1 cellular context compared by ENCODE assay signal in genomic region chr1:56400526-56400925, GRCh38.
TF ChIP-seq lines count a peak whose summit lies in the region.

No MANE protein-coding gene starts in this region.

TF ChIP-seq in HEK293, 187 proteins besides CTCF, POLR2A, EP300 and RAD21:
- peak; percentile 99 for TF ChIP-seq ZNF549 (tag by site-specific recombination; IDR thresholded peaks at IDR 0.05)
- no peak for TF ChIP-seq ZNF677 (tag by site-specific recombination; IDR thresholded peaks at IDR 0.05)
- TF ChIP-seq ZNF366 (tag by site-specific recombination; conservative IDR thresholded peaks at IDR 0.05): no peak
